Comparison of ENCODE assay signal across 8 cellular contexts in genomic region chr1:164716992-164717703, GRCh38.
DNase-seq lines count a peak whose midpoint lies in the region; ATAC-seq and TF ChIP-seq lines count a peak whose summit lies in the region.

No MANE protein-coding gene starts in this region.

- peak; percentile 91 for ATAC-seq in GM21576 (IDR thresholded peaks at IDR 0.05; ENCODE audit: unreplicated experiment)

- H3K36me3 ChIP-seq in MM.1S (replicated peaks; ENCODE audit: insufficient read depth, low read length), result no peaks in the 10 kb centered on the region
- H3K36me3 ChIP-seq in esophagus muscularis mucosa, result no peaks in the 10 kb centered on the region
- no peaks in the 10 kb centered on the region for H3K36me3 ChIP-seq in left ventricle myocardium inferior

- H3K9me2 ChIP-seq in MM.1S (replicated peaks; ENCODE audit: insufficient read depth, low read length), result no peaks in the 10 kb centered on the region

- peaks cover 32% of the 10 kb centered on the region for H3F3A ChIP-seq in MM.1S (ENCODE audit: insufficient read depth, low read length)

- intact Hi-C loops in esophagus muscularis mucosa (cut with DNase I), result no loop called here
- intact Hi-C loops in left ventricle myocardium inferior (cut with micrococcal nuclease), result no loop called here

- H3K27me3 ChIP-seq in MM.1S (replicated peaks; ENCODE audit: insufficient read depth, low read length) (no peaks in the 10 kb centered on the region), esophagus muscularis mucosa (no peaks in the 10 kb centered on the region), left ventricle myocardium inferior (ENCODE audit: low read depth) (no peaks in the 10 kb centered on the region)

- H3K4me3 ChIP-seq in MM.1S (ENCODE audit: low read length) (peak overlapping the region; percentile 35), esophagus muscularis mucosa (no peak overlapping the region), left ventricle myocardium inferior (no peak overlapping the region)

- peak overlapping the region; percentile 47 for H3K9ac ChIP-seq in MM.1S (ENCODE audit: low read length)

- TF ChIP-seq CTCF in MM.1S (IDR thresholded peaks at IDR 0.05; ENCODE audit: low read length) (no peak), esophagus muscularis mucosa (IDR thresholded peaks at IDR 0.05) (no peak), left ventricle myocardium inferior (IDR thresholded peaks at IDR 0.05; ENCODE audit: borderline replicate concordance) (no peak)

- no peaks in the 10 kb centered on the region for H4K20me1 ChIP-seq in MM.1S (ENCODE audit: insufficient read depth, low read length)

- peak overlapping the region; percentile 42 for H2AFZ ChIP-seq in MM.1S (ENCODE audit: low read length)

- no peak for TF ChIP-seq EP300 in esophagus muscularis mucosa (IDR thresholded peaks at IDR 0.05)

- 74% methylated on average over 8 of the region's 8 CpGs for WGBS in esophagus muscularis mucosa

- H3K79me2 ChIP-seq in MM.1S (ENCODE audit: low read length), result 0 out of 2 replicates have a peak, but pooled peaks cover 4% of the 10 kb centered on the region

- TF ChIP-seq POLR2A in esophagus muscularis mucosa (IDR thresholded peaks at IDR 0.05; ENCODE audit: low read depth), result no peak

- DNase-seq in Daoy (ENCODE audit: low read depth), result peak; percentile 43
- peak; percentile 84 for DNase-seq in MM.1S
- DNase-seq in esophagus muscularis mucosa (ENCODE audit: extremely low spot score), result no peak
- no peak for DNase-seq in amniotic stem cell (lab: John Stamatoyannopoulos, UW)
- no peak for DNase-seq in cerebellar cortex (ENCODE audit: low spot score)
- DNase-seq in left ventricle myocardium inferior, result no peak
- DNase-seq in NCI-H187 treated with DMSO at 0.1 percent for 48 hours (lab: John Stamatoyannopoulos, UW), result no peak

- no peaks in the 10 kb centered on the region for H3K9me3 ChIP-seq in MM.1S (replicated peaks; ENCODE audit: insufficient read depth, low read length)
- no peaks in the 10 kb centered on the region for H3K9me3 ChIP-seq in esophagus muscularis mucosa
- no peaks in the 10 kb centered on the region for H3K9me3 ChIP-seq in left ventricle myocardium inferior (replicated peaks)

- H3K27ac ChIP-seq in MM.1S (ENCODE audit: low read length), result peak overlapping the region; percentile 93
- H3K27ac ChIP-seq in esophagus muscularis mucosa (replicated peaks in 1 of 4), result peak overlapping the region in 3 of 4 donors; percentile 26 to 45 (median 28)
- H3K27ac ChIP-seq in left ventricle myocardium inferior (replicated peaks), result no peak overlapping the region

- H3K4me2 ChIP-seq in MM.1S (ENCODE audit: low read depth, low read length), result peak overlapping the region; percentile 76

- peaks cover 63% of the 10 kb centered on the region for H3K4me1 ChIP-seq in MM.1S (ENCODE audit: low read length)
- H3K4me1 ChIP-seq in esophagus muscularis mucosa, result peaks cover 37 to 100% (median 94%) of the 10 kb centered on the region in 4 donors
- peaks cover 79% of the 10 kb centered on the region for H3K4me1 ChIP-seq in left ventricle myocardium inferior

Comparison
In these comparisons a context has a peak if more than half of its experiments do, and no peak if none do; other contexts are left out.
1. DNase-seq: peak in Daoy (single experiment) and MM.1S (single experiment); none in esophagus muscularis mucosa (single experiment), amniotic stem cell (single experiment), cerebellar cortex (single experiment), left ventricle myocardium inferior (single experiment) and NCI-H187 treated with DMSO at 0.1 percent for 48 hours (single experiment).